Comparison of ENCODE assay signal across 1 cellular context in the genomic region with DNA sequence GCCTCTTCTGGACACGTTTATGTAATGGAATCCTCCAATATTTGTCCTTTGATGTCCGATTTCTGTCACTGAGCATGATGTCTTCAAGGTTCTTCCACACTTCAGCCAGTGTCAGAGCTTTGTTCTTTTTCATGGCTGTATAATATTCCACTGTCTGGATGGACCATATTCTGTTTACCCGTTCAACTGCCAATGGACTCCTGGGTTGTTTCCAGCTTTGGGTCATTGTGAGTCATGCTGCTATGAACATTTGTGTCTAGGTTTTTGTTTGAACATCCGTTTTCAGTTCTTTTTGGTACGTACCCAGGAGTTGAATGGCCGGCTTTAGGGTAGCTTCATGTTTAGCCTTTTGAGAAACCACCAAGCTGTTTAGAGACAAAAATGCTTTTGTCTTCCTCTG.
TF ChIP-seq lines count a peak whose summit lies in the region.

No MANE protein-coding gene starts in this region.

TF ChIP-seq in K562, 482 proteins besides CTCF, POLR2A, EP300 and RAD21 (continued from another document):
- TF ChIP-seq, protein P1, sequence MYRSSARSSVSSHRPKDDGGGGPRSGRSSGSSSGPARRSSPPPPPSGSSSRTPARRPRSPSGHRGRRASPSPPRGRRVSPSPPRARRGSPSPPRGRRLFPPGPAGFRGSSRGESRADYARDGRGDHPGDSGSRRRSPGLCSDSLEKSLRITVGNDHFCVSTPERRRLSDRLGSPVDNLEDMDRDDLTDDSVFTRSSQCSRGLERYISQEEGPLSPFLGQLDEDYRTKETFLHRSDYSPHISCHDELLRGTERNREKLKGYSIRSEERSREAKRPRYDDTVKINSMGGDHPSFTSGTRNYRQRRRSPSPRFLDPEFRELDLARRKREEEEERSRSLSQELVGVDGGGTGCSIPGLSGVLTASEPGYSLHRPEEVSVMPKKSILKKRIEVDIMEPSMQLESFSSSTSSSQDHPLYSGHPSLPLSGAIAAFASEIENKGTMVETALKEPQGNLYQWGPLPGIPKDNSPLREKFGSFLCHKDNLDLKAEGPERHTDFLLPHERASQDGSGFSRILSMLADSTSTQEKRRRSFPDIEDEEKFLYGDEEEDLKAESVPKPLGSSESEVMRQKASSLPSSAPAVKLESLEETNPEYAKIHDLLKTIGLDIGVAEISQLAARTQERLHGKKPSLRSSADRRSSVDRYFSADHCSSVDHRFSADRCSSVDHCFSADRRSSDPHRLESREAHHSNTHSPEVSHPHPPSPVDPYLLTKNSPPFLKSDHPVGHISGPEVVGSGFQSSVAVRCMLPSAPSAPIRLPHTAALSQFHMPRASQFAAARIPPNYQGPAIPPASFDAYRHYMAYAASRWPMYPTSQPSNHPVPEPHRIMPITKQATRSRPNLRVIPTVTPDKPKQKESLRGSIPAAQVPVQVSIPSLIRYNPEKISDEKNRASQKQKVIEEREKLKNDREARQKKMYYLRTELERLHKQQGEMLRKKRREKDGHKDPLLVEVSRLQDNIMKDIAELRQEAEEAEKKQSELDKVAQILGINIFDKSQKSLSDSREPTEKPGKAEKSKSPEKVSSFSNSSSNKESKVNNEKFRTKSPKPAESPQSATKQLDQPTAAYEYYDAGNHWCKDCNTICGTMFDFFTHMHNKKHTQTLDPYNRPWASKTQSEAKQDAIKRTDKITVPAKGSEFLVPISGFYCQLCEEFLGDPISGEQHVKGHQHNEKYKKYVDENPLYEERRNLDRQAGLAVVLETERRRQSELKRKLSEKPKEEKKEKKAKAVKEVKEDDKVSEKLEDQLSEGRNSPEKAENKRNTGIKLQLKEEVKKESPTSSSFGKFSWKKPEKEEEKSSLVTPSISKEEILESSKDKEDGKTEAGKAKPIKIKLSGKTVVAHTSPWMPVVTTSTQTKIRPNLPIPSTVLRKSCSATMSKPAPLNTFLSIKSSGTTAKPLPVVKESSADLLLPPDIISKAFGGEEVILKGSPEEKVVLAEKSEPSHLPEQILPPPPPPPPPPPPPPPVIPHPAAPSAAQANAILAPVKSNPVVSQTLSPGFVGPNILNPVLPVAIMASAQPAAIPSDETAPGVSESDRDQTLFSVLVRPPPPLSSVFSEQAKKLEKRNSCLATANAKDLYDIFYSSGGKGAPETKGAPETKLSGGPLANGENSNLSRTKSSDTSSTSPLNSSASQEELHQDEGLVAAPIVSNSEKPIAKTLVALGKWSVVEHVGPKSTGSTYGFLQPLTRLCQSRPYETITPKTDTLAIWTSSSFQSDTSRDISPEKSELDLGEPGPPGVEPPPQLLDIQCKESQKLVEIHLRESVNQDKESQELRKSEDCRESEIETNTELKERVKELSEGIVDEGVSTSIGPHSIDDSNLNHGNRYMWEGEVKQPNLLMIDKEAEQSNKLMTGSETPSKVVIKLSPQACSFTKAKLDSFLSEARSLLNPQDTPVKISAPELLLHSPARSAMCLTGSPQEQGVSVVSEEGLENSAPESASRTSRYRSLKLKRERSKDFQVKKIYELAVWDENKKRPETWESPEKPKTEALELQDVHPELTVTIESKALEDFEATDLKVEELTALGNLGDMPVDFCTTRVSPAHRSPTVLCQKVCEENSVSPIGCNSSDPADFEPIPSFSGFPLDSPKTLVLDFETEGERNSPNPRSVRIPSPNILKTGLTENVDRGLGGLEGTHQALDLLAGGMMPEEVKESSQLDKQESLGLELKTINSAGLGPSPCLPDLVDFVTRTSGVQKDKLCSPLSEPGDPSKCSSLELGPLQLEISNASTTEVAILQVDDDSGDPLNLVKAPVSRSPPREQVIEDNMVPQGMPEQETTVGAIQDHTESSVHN (IDR thresholded peaks at IDR 0.05; ENCODE audit: borderline replicate concordance in 1 of 2, low read depth in 1 of 2) = no peak
TF ChIP-seq in K562: peak in this region for 2.
